ENCODE assay signal across 8 cellular contexts in genomic region chrX:153927936-153928760, GRCh38. TPM values are rescaled to one million over a fixed set of nuclear protein-coding genes. Genes with fewer than 3 reads are reported as not detected.
DNase-seq lines count a peak whose midpoint lies in the region; ATAC-seq and TF ChIP-seq lines count a peak whose summit lies in the region.

No MANE protein-coding gene starts in this region.

- peaks cover 5 to 28% of the 10 kb centered on the region in 2 donors for H3K36me3 Mint-ChIP-seq in CD4-positive, alpha-beta memory T cell
- H3K36me3 Mint-ChIP-seq in activated CD4-positive, alpha-beta memory T cell treated with anti-CD3 and anti-CD28 coated beads for 36 hours: peaks cover 22% of the 10 kb centered on the region

- POLR2A ChIA-PET in CD4-positive, alpha-beta memory T cell (lab: Charles Lee; ENCODE audit: partially characterized antibody): interaction anchor here (0.6 to 20.6 kb wide), 17 partner anchors 10 to 599 kb away, joined by 3 to 447 read pairs (median 5); partner anchors contain the start of genes ATP6AP1, AVPR2, HCFC1 and IDH3G
- POLR2A ChIA-PET in activated CD4-positive, alpha-beta memory T cell treated with anti-CD3 and anti-CD28 coated beads for 36 hours (lab: Charles Lee): interaction anchor here (0.9 to 6.2 kb wide), 4 partner anchors 12 to 42 kb away, joined by 3 to 68 read pairs (median 4); partner anchors contain the start of genes HCFC1 and TMEM187

- TF ChIP-seq POLR2A in right lobe of liver (IDR thresholded peaks at IDR 0.05): peak; percentile 92

- peak overlapping the region; percentile 17 to 72 for H3K4me3 ChIP-seq in CD4-positive, alpha-beta memory T cell (ENCODE audit: low read length in 2 of 2)
- H3K4me3 ChIP-seq in dorsolateral prefrontal cortex (peak overlapping the region; percentile 40 to 76 (median 64)), right lobe of liver (peak overlapping the region; percentile 42 to 75 (median 64))

- CTCF ChIA-PET in CD4-positive, alpha-beta memory T cell (lab: Charles Lee; ENCODE audit: partially characterized antibody): interaction anchor here (0.7 to 14.9 kb wide), 8 partner anchors 9 to 896 kb away, joined by 3 to 290 read pairs (median 4); partner anchors contain the start of genes HCFC1, PLXNB3 and RENBP
- CTCF ChIA-PET in activated CD4-positive, alpha-beta memory T cell treated with anti-CD3 and anti-CD28 coated beads for 36 hours (lab: Charles Lee): interaction anchor here (0.8 to 13.4 kb wide), 5 partner anchors 11 to 134 kb away, joined by 3 to 93 read pairs (median 3); partner anchors contain the start of genes IDH3G, RENBP and SSR4

- ATAC-seq in GM19452 (IDR thresholded peaks at IDR 0.05; ENCODE audit: unreplicated experiment) (peak; percentile 65), HG03575 (IDR thresholded peaks at IDR 0.05; ENCODE audit: extremely low read depth, insufficient number of reproducible peaks, low FRiP score, unreplicated experiment) (peak; percentile 77), right lobe of liver (peak; percentile 92 to 95 (median 92))

- 7% methylated on average over 28 of the region's 76 CpGs for WGBS in right lobe of liver (ENCODE audit: insufficient coverage, low coverage, low lambda C conversion rate, missing lambda C conversion rate)

- peak in 35 of 56 donors; percentile 4 to 50 (median 27) for TF ChIP-seq CTCF in dorsolateral prefrontal cortex (IDR thresholded peaks at IDR 0.05 in 54 of 56, conservative IDR thresholded peaks at IDR 0.05 in 2 of 56; ENCODE audit: low read depth in 1 of 56, partially characterized antibody in 56 of 56)
- TF ChIP-seq CTCF in right lobe of liver (IDR thresholded peaks at IDR 0.05): peak in 3 of 4 donors; percentile 16 to 20 (median 19)

- no peaks in the 10 kb centered on the region for H3K27me3 ChIP-seq in CD4-positive, alpha-beta memory T cell (ENCODE audit: insufficient read depth, low read length)
- peaks cover 0 to 82% (median 11%) of the 10 kb centered on the region in 45 donors for H3K27me3 ChIP-seq in dorsolateral prefrontal cortex
- no peaks in the 10 kb centered on the region for H3K27me3 ChIP-seq in right lobe of liver

- intact Hi-C loops in CD4-positive, alpha-beta memory T cell (cut with micrococcal nuclease): loop anchor here (1.0 to 2.0 kb wide), 3 partner anchors 21 to 204 kb away; partner anchors contain the start of genes ABCD1, BCAP31, IDH3G and SSR4
- intact Hi-C loops in activated CD4-positive, alpha-beta memory T cell treated with anti-CD3 and anti-CD28 coated beads for 36 hours (cut with micrococcal nuclease): loop anchor here (1.0 to 5.0 kb wide), 6 partner anchors 44 to 469 kb away; partner anchors contain the start of genes ABCD1, BCAP31, IDH3G and MECP2
- intact Hi-C loops in dorsolateral prefrontal cortex (cut with DNase I) (loop anchor here (1.0 to 5.0 kb wide), 4 partner anchors 131 to 166 kb away; partner anchors contain the start of genes PLXNB3 (in 2 of the 2), IDH3G (in 1 of the 2) and SSR4 (in 1 of the 2)), right lobe of liver (cut with DNase I) (no loop called here)

- H3K4me3 Mint-ChIP-seq in CD4-positive, alpha-beta memory T cell: peak overlapping the region; percentile 89 to 95 (median 92)
- H3K4me3 Mint-ChIP-seq in activated CD4-positive, alpha-beta memory T cell treated with anti-CD3 and anti-CD28 coated beads for 36 hours: peak overlapping the region; percentile 86

- no peaks in the 10 kb centered on the region for H3K9me3 Mint-ChIP-seq in CD4-positive, alpha-beta memory T cell
- H3K9me3 Mint-ChIP-seq in activated CD4-positive, alpha-beta memory T cell treated with anti-CD3 and anti-CD28 coated beads for 36 hours: no peaks in the 10 kb centered on the region

- peaks cover 6 to 66% (median 48%) of the 10 kb centered on the region in 4 donors for H3K4me1 Mint-ChIP-seq in CD4-positive, alpha-beta memory T cell
- peaks cover 35% of the 10 kb centered on the region for H3K4me1 Mint-ChIP-seq in activated CD4-positive, alpha-beta memory T cell treated with anti-CD3 and anti-CD28 coated beads for 36 hours (ENCODE audit: low read depth)

- H3K27me3 Mint-ChIP-seq in CD4-positive, alpha-beta memory T cell: no peaks in the 10 kb centered on the region
- H3K27me3 Mint-ChIP-seq in activated CD4-positive, alpha-beta memory T cell treated with anti-CD3 and anti-CD28 coated beads for 36 hours: no peaks in the 10 kb centered on the region

- peak overlapping the region; percentile 98 for H3K27ac ChIP-seq in CD4-positive, alpha-beta memory T cell (ENCODE audit: low read depth, low read length)
- H3K27ac ChIP-seq in dorsolateral prefrontal cortex (peak overlapping the region; percentile 55 to 98 (median 94)), right lobe of liver (peak overlapping the region; percentile 79 to 84 (median 84))

- DNase-seq in CD4-positive, alpha-beta memory T cell: peak; percentile 95 to 99 (median 97)
- peak; percentile 99 for DNase-seq in NCI-H82 (lab: John Stamatoyannopoulos, UW)
- peak; percentile 96 for DNase-seq in activated CD4-positive, alpha-beta memory T cell treated with anti-CD3 and anti-CD28 coated beads for 36 hours
- peak; percentile 88 to 98 (median 94) for DNase-seq in dorsolateral prefrontal cortex
- DNase-seq in right lobe of liver: peak; percentile 95 to 98 (median 97)
- peak; percentile 90 for DNase-seq in stimulated activated CD4-positive, alpha-beta T cell treated with anti-CD3 and anti-CD28 coated beads, Interleukin-4, amount 100 ng/mL, for 24 hours

- peak overlapping the region; percentile 98 to 99 (median 99) for H3K27ac Mint-ChIP-seq in CD4-positive, alpha-beta memory T cell
- peak overlapping the region; percentile 98 for H3K27ac Mint-ChIP-seq in activated CD4-positive, alpha-beta memory T cell treated with anti-CD3 and anti-CD28 coated beads for 36 hours

- H3K4me1 ChIP-seq in CD4-positive, alpha-beta memory T cell (ENCODE audit: insufficient read depth, low read length): peaks cover 19% of the 10 kb centered on the region
- H3K4me1 ChIP-seq in right lobe of liver: peaks cover 0 to 9% (median 4%) of the 10 kb centered on the region in 4 donors

- no peaks in the 10 kb centered on the region for H3K9me3 ChIP-seq in CD4-positive, alpha-beta memory T cell (ENCODE audit: control insufficient read depth in 1 of 2, low read length in 2 of 2)
- H3K9me3 ChIP-seq in right lobe of liver: no peaks in the 10 kb centered on the region

- H3K36me3 ChIP-seq in CD4-positive, alpha-beta memory T cell (ENCODE audit: insufficient read depth, low read length): peaks cover 4% of the 10 kb centered on the region
- no peaks in the 10 kb centered on the region for H3K36me3 ChIP-seq in right lobe of liver

RNA-seq across cellular contexts. Expression of gene ARHGAP4, which starts 2.1 kb away (rescaled TPM):
- 100 to 1,000 TPM; 327 to 330 TPM for total RNA-seq in CD4-positive, alpha-beta memory T cell
- polyA plus RNA-seq in CD4-positive, alpha-beta memory T cell: 100 to 1,000 TPM in 1 of 2 donors, 10 to 100 TPM in 1; 65.4 to 117 TPM
- 100 to 1,000 TPM; 151 to 160 TPM for total RNA-seq in activated CD4-positive, alpha-beta memory T cell treated with anti-CD3 and anti-CD28 coated beads for 36 hours
- total RNA-seq in dorsolateral prefrontal cortex (10 to 100 TPM in 106 of 120 experiments, 1 to 10 TPM in 14; 6.4 to 31.6 (median 14.8) TPM), right lobe of liver (10 to 100 TPM in 2 of 6 experiments, 1 to 10 TPM in 4; 5.5 to 11.9 (median 8.7) TPM)

RNA-seq across cellular contexts. Expression of gene NAA10, which starts 6.7 kb away (rescaled TPM):
- 10 to 100 TPM; 88.9 to 94.9 TPM for total RNA-seq in CD4-positive, alpha-beta memory T cell
- 10 to 100 TPM; 57.6 to 96.3 TPM for polyA plus RNA-seq in CD4-positive, alpha-beta memory T cell
- 100 to 1,000 TPM; 106 to 115 TPM for total RNA-seq in activated CD4-positive, alpha-beta memory T cell treated with anti-CD3 and anti-CD28 coated beads for 36 hours
- total RNA-seq in dorsolateral prefrontal cortex (100 to 1,000 TPM in 13 of 120 experiments, 10 to 100 TPM in 107; 57.4 to 119 (median 83.8) TPM), right lobe of liver (10 to 100 TPM; 36.1 to 56.2 (median 39.7) TPM)

RNA-seq across cellular contexts. Expression of gene RENBP, which starts 16.3 kb away (rescaled TPM):
- total RNA-seq in CD4-positive, alpha-beta memory T cell: 10 to 100 TPM; 17.2 to 21.3 TPM
- polyA plus RNA-seq in CD4-positive, alpha-beta memory T cell: under 1 TPM in 1 of 2 donors, not detected in 1; 0.65 TPM
- total RNA-seq in activated CD4-positive, alpha-beta memory T cell treated with anti-CD3 and anti-CD28 coated beads for 36 hours: 1 to 10 TPM; 8.2 to 8.4 TPM
- 10 to 100 TPM in 115 of 120 experiments, 1 to 10 TPM in 5; 8.2 to 34.2 (median 16.9) TPM for total RNA-seq in dorsolateral prefrontal cortex
- 1 to 10 TPM; 2.2 to 9.1 (median 5.2) TPM for total RNA-seq in right lobe of liver

RNA-seq across cellular contexts. Expression of gene AVPR2, which starts 23.7 kb away (rescaled TPM):
- total RNA-seq in CD4-positive, alpha-beta memory T cell: not detected
- under 1 TPM in 1 of 2 donors, not detected in 1; 0.15 TPM for polyA plus RNA-seq in CD4-positive, alpha-beta memory T cell
- total RNA-seq in activated CD4-positive, alpha-beta memory T cell treated with anti-CD3 and anti-CD28 coated beads for 36 hours: not detected
- under 1 TPM in 2 of 120 experiments, not detected in 118; 0.41 to 0.66 TPM for total RNA-seq in dorsolateral prefrontal cortex
- total RNA-seq in right lobe of liver: under 1 TPM in 1 of 6 experiments, not detected in 5; 0.31 TPM

RNA-seq across cellular contexts. Expression of gene L1CAM, which starts 42.2 kb away (rescaled TPM):
- total RNA-seq in CD4-positive, alpha-beta memory T cell: 1 to 10 TPM; 1.0 to 1.8 TPM
- polyA plus RNA-seq in CD4-positive, alpha-beta memory T cell: under 1 TPM; 0.26 to 0.57 TPM
- total RNA-seq in activated CD4-positive, alpha-beta memory T cell treated with anti-CD3 and anti-CD28 coated beads for 36 hours: 1 to 10 TPM in 1 of 2 experiments, under 1 TPM in 1; 0.45 to 1.3 TPM
- total RNA-seq in dorsolateral prefrontal cortex (100 to 1,000 TPM in 118 of 120 experiments, 10 to 100 TPM in 2; 45.6 to 277 (median 185) TPM), right lobe of liver (under 1 TPM in 4 of 6 experiments, not detected in 2; 0.33 to 0.64 (median 0.47) TPM)

Comparison
In these comparisons a context has a peak if more than half of its experiments do, and no peak if none do; other contexts are left out.
1. Peak in every context shown above with its lines: DNase-seq, ATAC-seq, H3K4me3 ChIP-seq and H3K27ac ChIP-seq.
2. RNA of gene ARHGAP4, which starts 2.1 kb away (total RNA-seq): 327 to 330 TPM in CD4-positive, alpha-beta memory T cell and 151 to 160 TPM in activated CD4-positive, alpha-beta memory T cell treated with anti-CD3 and anti-CD28 coated beads for 36 hours; 6.4 to 31.6 TPM in dorsolateral prefrontal cortex and 5.5 to 11.9 TPM in right lobe of liver; every median in the first group is over 4 times any median in the second.
3. intact Hi-C loops: an anchor here in CD4-positive, alpha-beta memory T cell (1.0 to 2.0 kb wide), activated CD4-positive, alpha-beta memory T cell treated with anti-CD3 and anti-CD28 coated beads for 36 hours (1.0 to 5.0 kb wide) and dorsolateral prefrontal cortex (1.0 to 5.0 kb wide); none called in right lobe of liver.